Comparison of ENCODE assay signal across 8 cellular contexts in the genomic region with DNA sequence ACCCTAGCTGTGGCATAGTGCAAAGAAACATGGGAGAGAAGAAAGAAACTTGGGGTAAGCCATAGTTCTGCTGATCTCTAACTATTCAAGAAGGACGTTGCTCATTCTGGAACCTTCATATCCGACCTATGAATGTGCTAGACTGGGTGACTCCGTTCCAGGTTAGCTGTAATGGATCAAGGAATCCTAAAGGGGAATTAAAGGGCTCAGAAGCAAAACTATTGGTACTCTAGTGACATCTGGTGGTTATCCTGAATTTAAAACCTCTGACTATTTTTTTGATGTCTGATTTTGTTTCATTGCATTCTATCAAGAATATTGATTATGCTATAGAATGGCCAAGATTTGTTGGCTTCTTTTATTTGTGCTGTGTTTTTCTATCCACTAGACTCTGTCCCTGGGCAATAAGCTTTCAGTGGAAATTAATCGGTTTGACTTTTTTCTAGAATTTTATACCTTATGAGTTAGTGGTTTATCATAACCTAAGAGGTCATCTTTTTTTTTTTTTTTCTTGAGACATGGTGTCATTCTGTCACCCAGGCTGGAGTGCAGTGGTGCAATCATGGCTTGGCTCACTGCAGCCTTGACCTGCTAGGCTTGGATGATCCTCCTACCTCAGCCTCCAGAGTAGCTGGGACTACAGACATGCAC. TPM values are rescaled to one million over a fixed set of nuclear protein-coding genes. Genes with fewer than 3 reads are reported as not detected.
DNase-seq lines count a peak whose midpoint lies in the region; ATAC-seq and TF ChIP-seq lines count a peak whose summit lies in the region.

No MANE protein-coding gene starts in this region.

- H3K36me3 Mint-ChIP-seq in MCF 10A (ENCODE audit: insufficient read depth, unreplicated experiment) = peaks cover 51% of the 10 kb centered on the region

- POLR2A ChIA-PET in MCF 10A (lab: Yijun Ruan, JAX) = interaction anchor here (0.6 to 1.3 kb wide), 4 partner anchors 44 to 244 kb away, joined by 3 to 6 read pairs (median 4); no protein-coding TSS in a partner anchor

- DNase-seq in A172 (ENCODE audit: low spot score) (peak; percentile 61), NCI-H2227 treated with DMSO at 0.1 percent for 48 hours (lab: John Stamatoyannopoulos, UW) (peak; percentile 63), MCF 10A (ENCODE audit: unreplicated experiment) (peak; percentile 74), left lobe of liver (ENCODE audit: low spot score) (no peak), T1000 (lab: John Stamatoyannopoulos, UW) (no peak)
- DNase-seq in activated CD8-positive, alpha-beta memory T cell treated with anti-CD3 and anti-CD28 coated beads for 24 hours = no peak

- H3K27ac Mint-ChIP-seq in MCF 10A (ENCODE audit: low read depth, unreplicated experiment) = no peak overlapping the region

- H3K4me3 Mint-ChIP-seq in MCF 10A (ENCODE audit: unreplicated experiment) = no peak overlapping the region

- CTCF ChIA-PET in MCF 10A (lab: Yijun Ruan, JAX) = interaction anchor here (0.6 to 7.1 kb wide), 47 partner anchors 8 to 1010 kb away, joined by 3 to 153 read pairs (median 4); a partner anchor contains a TSS

- peak; percentile 91 for ATAC-seq in left lobe of liver
- no peak for ATAC-seq in GM18873 (IDR thresholded peaks at IDR 0.05; ENCODE audit: low FRiP score, unreplicated experiment)

- H3K9me3 Mint-ChIP-seq in MCF 10A (ENCODE audit: unreplicated experiment) = no peaks in the 10 kb centered on the region

- intact Hi-C loops in MCF 10A (cut with micrococcal nuclease) = loop anchor here (1.0 to 5.0 kb wide), 6 partner anchors 52 to 547 kb away; no protein-coding TSS in a partner anchor

- TF ChIP-seq CTCF in GM12873 (IDR thresholded peaks at IDR 0.05; ENCODE audit: insufficient read depth, low read depth, low read length, missing control alignments) (peak; percentile 51), MCF 10A (IDR thresholded peaks at IDR 0.05; ENCODE audit: unreplicated experiment) (peak; percentile 62)

- BruUV-seq in MCF 10A (replicated peaks; lab: Mats Ljungman, UMichigan) = no TSS peak

- peaks cover 27% of the 10 kb centered on the region for H3K4me1 Mint-ChIP-seq in MCF 10A (ENCODE audit: insufficient read depth, unreplicated experiment)

- no peaks in the 10 kb centered on the region for H3K27me3 Mint-ChIP-seq in MCF 10A (ENCODE audit: insufficient read depth, unreplicated experiment)

RNA-seq across cellular contexts. Expression of a gene that starts 19.5 kb away (rescaled TPM):
- total RNA-seq in A172 (2014; rRNA removed; shearing (Covaris generic)) = 16.6 and 21.1 TPM in 2 replicates
- 10.2 and 11.9 TPM in 2 replicates for total RNA-seq in MCF 10A (2022)
- total RNA-seq in left lobe of liver = 74.1 TPM

RNA-seq across cellular contexts. Expression of a gene that starts 47.7 kb away (rescaled TPM):
- total RNA-seq in A172 (2014; rRNA removed; shearing (Covaris generic)) = not detected in 2 replicates
- total RNA-seq in MCF 10A (2022) (1.1 and 1.7 TPM in 2 replicates), left lobe of liver (7.0 TPM)

Comparison
In these comparisons a context has a peak if more than half of its experiments do, and no peak if none do; other contexts are left out.
1. DNase-seq: peak in A172 (single experiment), NCI-H2227 treated with DMSO at 0.1 percent for 48 hours (single experiment) and MCF 10A (single experiment); none in left lobe of liver (single experiment), T1000 (single experiment) and activated CD8-positive, alpha-beta memory T cell treated with anti-CD3 and anti-CD28 coated beads for 24 hours (single experiment).